Comparison of ENCODE assay signal across 17 cellular contexts in the genomic region with DNA sequence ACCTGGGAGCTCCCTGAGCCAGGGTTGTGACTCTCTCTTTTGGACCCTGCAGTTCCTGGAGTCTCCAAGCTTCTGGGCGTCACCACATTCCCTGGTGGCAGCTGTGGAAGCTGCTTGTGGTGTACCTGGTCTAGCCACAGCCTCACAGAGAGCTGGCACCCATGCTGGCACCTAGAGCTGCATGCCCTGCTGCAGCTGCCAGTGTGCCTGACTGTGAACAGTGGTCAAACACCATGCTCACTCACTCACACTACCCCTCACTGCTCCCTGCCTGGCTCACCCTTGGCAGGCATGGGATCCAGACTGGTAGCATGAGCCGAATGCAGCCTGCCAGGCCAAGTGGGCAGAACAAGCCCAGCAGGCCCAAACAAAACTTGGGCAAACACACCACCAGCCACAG.
DNase-seq lines count a peak whose midpoint lies in the region; ATAC-seq lines count a peak whose summit lies in the region.
"Had no signal": no experiment of that assay in that cellular context is flagged by ENCODE, and none has a peak within 500 bp of the region (broad histone marks: within the 10 kb centered on the region; RNA-seq: fewer than 3 reads in every experiment).

No MANE protein-coding gene starts in this region.

- H3K9me3 ChIP-seq in mesenchymal stem cell (ENCODE audit: control insufficient read depth, low read length) = no peaks in the 10 kb centered on the region
- peaks cover 17 to 20% of the 10 kb centered on the region in 2 donors for H3K9me3 ChIP-seq in neuronal stem cell (replicated peaks in 1 of 2; ENCODE audit: control insufficient read depth in 2 of 2, insufficient read depth in 1 of 2, low read depth in 1 of 2, low read length in 2 of 2)
- H3K9me3 ChIP-seq: A549, Caco-2 had no signal

- H3K4me2 ChIP-seq in mesenchymal stem cell (ENCODE audit: low read length, poor library complexity, severe bottlenecking) = no peak overlapping the region
- H3K4me2 ChIP-seq in neuronal stem cell (ENCODE audit: insufficient read depth, low read length, poor library complexity, severe bottlenecking) = no peak overlapping the region
- H3K4me2 ChIP-seq: A549; BLaER1 treated with 17β-estradiol and CSF1 and Interleukin-3, amounts not matched to agents 10 nM and 100 nM had no signal

- H2AFZ ChIP-seq in mesenchymal stem cell (ENCODE audit: low read depth, low read length) (no peak overlapping the region), neuronal stem cell (ENCODE audit: low read length) (no peak overlapping the region)

- WGBS in mesenchymal stem cell = 80% methylated on average over 2 of the region's 2 CpGs
- WGBS in neuronal stem cell (ENCODE audit: extremely low coverage in 2 of 2, insufficient read length in 2 of 2, insufficient replicate concordance in 1 of 2), 2 donors = no CpG with 5 or more reads among the region's 2 CpGs

- no peak overlapping the region for H2BK120ac ChIP-seq in mesenchymal stem cell (ENCODE audit: low read depth, low read length)
- no peak overlapping the region for H2BK120ac ChIP-seq in neuronal stem cell (ENCODE audit: low read depth, low read length)

- no peak overlapping the region for H4K8ac ChIP-seq in mesenchymal stem cell (ENCODE audit: low read length)
- H4K8ac ChIP-seq in neuronal stem cell (ENCODE audit: low read depth, low read length) = no peak overlapping the region

- intact Hi-C loops in Right ventricle myocardium superior (cut with DNase I) = no loop called here
- intact Hi-C loops in cardiac septum (cut with DNase I) = no loop called here

- H3K36me3 ChIP-seq in mesenchymal stem cell (ENCODE audit: control insufficient read depth in 1 of 2, insufficient read depth in 2 of 2, low read depth in 1 of 2, low read length in 2 of 2) = peaks cover 0 to 3% of the 10 kb centered on the region in 2 experiments
- no peaks in the 10 kb centered on the region for H3K36me3 ChIP-seq in neuronal stem cell (replicated peaks in 1 of 2; ENCODE audit: control insufficient read depth in 2 of 2, insufficient read depth in 2 of 2, low read length in 2 of 2)
- H3K36me3 ChIP-seq: BLaER1 treated with 17β-estradiol and CSF1 and Interleukin-3, amounts not matched to agents 10 nM and 100 nM had no signal

- H3K27ac ChIP-seq in mesenchymal stem cell (ENCODE audit: low read length, poor library complexity, severe bottlenecking) = no peak overlapping the region
- no peak overlapping the region for H3K27ac ChIP-seq in neuronal stem cell (replicated peaks; ENCODE audit: low read length)
- H3K27ac ChIP-seq: 22Rv1; A549; BLaER1 treated with 17β-estradiol and CSF1 and Interleukin-3, amounts not matched to agents 10 nM and 100 nM; C4-2B had no signal

- H3K18ac ChIP-seq in mesenchymal stem cell (ENCODE audit: low read depth in 1 of 2, low read length in 2 of 2) = no peak overlapping the region
- no peak overlapping the region for H3K18ac ChIP-seq in neuronal stem cell (ENCODE audit: low read length)

- no peaks in the 10 kb centered on the region for H3K79me1 ChIP-seq in mesenchymal stem cell (replicated peaks; ENCODE audit: low read length, poor library complexity, severe bottlenecking)
- H3K79me1 ChIP-seq in neuronal stem cell (ENCODE audit: low read depth, low read length) = no peaks in the 10 kb centered on the region

- H3K9ac ChIP-seq in mesenchymal stem cell (ENCODE audit: low read length) (no peak overlapping the region), neuronal stem cell (ENCODE audit: low read depth, low read length, poor library complexity) (peak overlapping the region; percentile 4)
- H3K9ac ChIP-seq: BLaER1 treated with 17β-estradiol and CSF1 and Interleukin-3, amounts not matched to agents 10 nM and 100 nM had no signal

- H3K4ac ChIP-seq in mesenchymal stem cell (ENCODE audit: low read depth in 1 of 2, low read length in 2 of 2) (no peak overlapping the region), neuronal stem cell (ENCODE audit: low read length) (no peak overlapping the region)

- H2BK5ac ChIP-seq in mesenchymal stem cell (ENCODE audit: low read depth, low read length, poor library complexity, severe bottlenecking) = no peak overlapping the region
- H2BK5ac ChIP-seq in neuronal stem cell (ENCODE audit: low read length) = no peak overlapping the region

- no peak overlapping the region for H2BK12ac ChIP-seq in mesenchymal stem cell (ENCODE audit: low read length in 2 of 2)
- no peak overlapping the region for H2BK12ac ChIP-seq in neuronal stem cell (ENCODE audit: low read length)

- H3K4me1 ChIP-seq in mesenchymal stem cell (ENCODE audit: control insufficient read depth, insufficient read depth, low read depth, low read length) (no peaks in the 10 kb centered on the region), neuronal stem cell (ENCODE audit: control insufficient read depth in 2 of 2, insufficient read depth in 1 of 2, low read depth in 1 of 2, low read length in 2 of 2) (peaks cover 0 to 5% of the 10 kb centered on the region in 2 donors)
- H3K4me1 ChIP-seq: A549; BLaER1 treated with 17β-estradiol and CSF1 and Interleukin-3, amounts not matched to agents 10 nM and 100 nM; Caco-2 had no signal

- no peak overlapping the region for H3K14ac ChIP-seq in mesenchymal stem cell (ENCODE audit: low read length in 2 of 2)
- H3K14ac ChIP-seq in neuronal stem cell (ENCODE audit: low read length) = peak overlapping the region; percentile 71

- peak overlapping the region; percentile 5 for H4K91ac ChIP-seq in mesenchymal stem cell (ENCODE audit: low read length)
- no peak overlapping the region for H4K91ac ChIP-seq in neuronal stem cell (ENCODE audit: low read depth, low read length, poor library complexity)

- peak; percentile 35 for DNase-seq in Right ventricle myocardium superior
- no peak for DNase-seq in cardiac septum (ENCODE audit: low spot score)
- DNase-seq in mesenchymal stem cell = no peak
- DNase-seq in neuronal stem cell (ENCODE audit: low spot score) = no peak
- DNase-seq: AML-193; Caco-2; Calu3; CD4-positive, alpha-beta T cell; CD8-positive, alpha-beta T cell; DMS79 treated with DMSO at 0.1 percent for 48 hours; GF-D8 had no signal

- ATAC-seq in Right ventricle myocardium superior (ENCODE audit: poor library complexity) (peak; percentile 26), GM18868 (IDR thresholded peaks at IDR 0.05; ENCODE audit: unreplicated experiment) (no peak), HG03280 (IDR thresholded peaks at IDR 0.05; ENCODE audit: unreplicated experiment) (no peak)
- ATAC-seq: A549; CD8-positive, alpha-beta T cell had no signal

- H3K4me3 ChIP-seq in mesenchymal stem cell (ENCODE audit: insufficient read depth in 1 of 2, low read depth in 1 of 2, low read length in 2 of 2) (no peak overlapping the region), neuronal stem cell (ENCODE audit: low read length in 2 of 2) (peak overlapping the region in 1 of 2 donors; percentile 25)
- H3K4me3 ChIP-seq: A549; BLaER1 treated with 17β-estradiol and CSF1 and Interleukin-3, amounts not matched to agents 10 nM and 100 nM had no signal

- H3K27me3 ChIP-seq in mesenchymal stem cell (ENCODE audit: control insufficient read depth in 1 of 2, insufficient read depth in 1 of 2, low read length in 2 of 2) (peaks cover 0 to 10% of the 10 kb centered on the region in 2 experiments), neuronal stem cell (ENCODE audit: control insufficient read depth in 3 of 3, insufficient read depth in 3 of 3, low read depth in 1 of 3, low read length in 3 of 3) (no peaks in the 10 kb centered on the region)
- H3K27me3 ChIP-seq: BLaER1 treated with 17β-estradiol and CSF1 and Interleukin-3, amounts not matched to agents 10 nM and 100 nM had no signal

- H2BK15ac ChIP-seq in mesenchymal stem cell (ENCODE audit: low read depth, poor library complexity, severe bottlenecking) = no peak overlapping the region
- H2BK15ac ChIP-seq in neuronal stem cell (ENCODE audit: low read length) = no peak overlapping the region

- no peak overlapping the region for H2AK5ac ChIP-seq in mesenchymal stem cell (ENCODE audit: low read length, severe bottlenecking)
- peak overlapping the region; percentile 95 for H2AK5ac ChIP-seq in neuronal stem cell (ENCODE audit: low read depth, low read length)

- H3K23ac ChIP-seq in mesenchymal stem cell (ENCODE audit: low read length in 2 of 2) (no peak overlapping the region), neuronal stem cell (ENCODE audit: low read depth, low read length, poor library complexity) (no peak overlapping the region)
